10 cellular contexts compared by ENCODE assay signal in the genomic region with DNA sequence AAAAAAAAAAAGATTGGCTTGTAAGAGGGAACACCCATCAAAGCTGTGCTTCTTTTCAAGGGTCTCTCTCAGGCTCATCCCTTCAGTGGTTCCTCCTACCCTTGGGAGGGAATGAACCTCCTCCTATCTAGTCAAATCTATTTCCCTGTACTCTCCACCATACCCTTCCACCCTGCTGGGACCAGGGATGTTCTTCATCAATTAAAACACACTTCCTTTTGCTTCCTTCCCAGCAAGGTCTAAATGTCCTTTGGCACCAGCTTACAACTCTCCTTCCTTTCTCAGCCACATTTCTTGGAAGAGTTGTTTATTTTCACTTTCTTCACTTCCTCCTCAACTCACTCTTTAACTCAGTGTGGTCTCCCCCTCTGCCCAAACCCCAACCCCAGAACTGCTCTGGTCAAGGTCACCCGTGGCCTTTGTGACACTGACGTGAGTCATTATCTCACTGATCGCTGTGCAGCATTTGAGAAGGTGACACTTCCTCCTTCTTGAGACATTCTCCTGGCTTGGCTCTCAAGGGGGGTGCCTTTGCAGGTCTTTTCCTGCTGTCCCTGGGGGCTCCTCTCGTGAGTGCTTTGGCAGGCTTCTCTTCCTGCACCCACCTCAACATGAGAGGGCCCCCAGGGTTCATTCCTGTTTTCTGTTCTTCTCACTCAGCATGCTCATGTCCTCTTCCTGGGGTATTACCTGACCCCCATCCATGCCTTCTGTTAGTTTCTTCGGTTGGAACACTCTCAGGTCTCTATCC.
A peak's percentile ranks its signal among the peaks of the same experiment; 100 is the strongest.
DNase-seq lines count a peak whose midpoint lies in the region; ATAC-seq, FAIRE-seq and TF ChIP-seq lines count a peak whose summit lies in the region.
"Had no signal": no experiment of that assay in that cellular context is flagged by ENCODE, and none has a peak within 500 bp of the region (broad histone marks: within the 10 kb centered on the region; RNA-seq: fewer than 3 reads in every experiment).

No MANE protein-coding gene starts in this region.

- intact Hi-C loops in vagina (cut with DNase I): no loop called here

- POLR2A ChIA-PET in A549 (lab: Yijun Ruan, JAX): no interaction called here

- peaks cover 8% of the 10 kb centered on the region for H3K4me1 ChIP-seq in A549
- no peaks in the 10 kb centered on the region for H3K4me1 ChIP-seq in smooth muscle cell (ENCODE audit: low read depth)
- no peaks in the 10 kb centered on the region for H3K4me1 ChIP-seq in vagina

- no peak overlapping the region for H3K4me3 Mint-ChIP-seq in activated naive CD4-positive, alpha-beta T cell treated with anti-CD3 and anti-CD28 coated beads, Interleukin-2, amount 10 ng/mL, durations not matched to agents 7 days and 5 days

- no peaks in the 10 kb centered on the region for H4K20me1 ChIP-seq in smooth muscle cell (ENCODE audit: low read depth)

- ATAC-seq in A549: peak; percentile 44 to 51; a peak in 3 of 6 replicates
- peak; percentile 82 for ATAC-seq in GM18907 (IDR thresholded peaks at IDR 0.05; ENCODE audit: unreplicated experiment)
- peak; percentile 80 for ATAC-seq in HG03571 (IDR thresholded peaks at IDR 0.05; ENCODE audit: unreplicated experiment)

- H3K79me2 ChIP-seq in smooth muscle cell (ENCODE audit: low read depth): no peaks in the 10 kb centered on the region

- H3K9me3 Mint-ChIP-seq in activated naive CD4-positive, alpha-beta T cell treated with anti-CD3 and anti-CD28 coated beads, Interleukin-2, amount 10 ng/mL, durations not matched to agents 7 days and 5 days: no peaks in the 10 kb centered on the region

- CTCF ChIA-PET in A549 (lab: Yijun Ruan, JAX): interaction anchor here (0.6 to 1.0 kb wide), 3 partner anchors 14 to 786 kb away, joined by 3 to 4 read pairs (median 3); no protein-coding TSS in a partner anchor
- CTCF ChIA-PET in activated naive CD4-positive, alpha-beta T cell treated with anti-CD3 and anti-CD28 coated beads, Interleukin-2, amount 10 ng/mL, durations not matched to agents 7 days and 5 days (lab: Charles Lee): interaction anchor here (0.7 to 1.0 kb wide), 2 partner anchors 124 to 172 kb away, joined by 3 to 5 read pairs; no protein-coding TSS in a partner anchor

- peak overlapping the region; percentile 4 for H3K27ac Mint-ChIP-seq in activated naive CD4-positive, alpha-beta T cell treated with anti-CD3 and anti-CD28 coated beads, Interleukin-2, amount 10 ng/mL, durations not matched to agents 7 days and 5 days

- no peak for TF ChIP-seq EP300 in A549 (IDR thresholded peaks at IDR 0.05)

- H3K27ac ChIP-seq in A549 (no peak overlapping the region), smooth muscle cell (ENCODE audit: low read depth) (no peak overlapping the region), vagina (no peak overlapping the region)
- H3K27ac ChIP-seq: KMS-11, tibial nerve had no signal

- H3K36me3 Mint-ChIP-seq in activated naive CD4-positive, alpha-beta T cell treated with anti-CD3 and anti-CD28 coated beads, Interleukin-2, amount 10 ng/mL, durations not matched to agents 7 days and 5 days: no peaks in the 10 kb centered on the region

- peak; percentile 28 to 38 for DNase-seq in A549 (ENCODE audit: low read depth in 1 of 2, low spot score in 1 of 2)
- peak; percentile 25 for DNase-seq in activated naive CD4-positive, alpha-beta T cell treated with anti-CD3 and anti-CD28 coated beads, Interleukin-2, amount 10 ng/mL, durations not matched to agents 7 days and 5 days
- no peak for DNase-seq in smooth muscle cell (lab: John Stamatoyannopoulos, UW; ENCODE audit: unreplicated experiment)
- DNase-seq in NCI-H2029 (lab: John Stamatoyannopoulos, UW): no peak
- no peak for DNase-seq in HuH-7.5 (ENCODE audit: low spot score)
- DNase-seq in vagina (ENCODE audit: extremely low spot score in 2 of 2): no peak

- H3K36me3 ChIP-seq in smooth muscle cell (ENCODE audit: low read depth) (no peaks in the 10 kb centered on the region), vagina (no peaks in the 10 kb centered on the region)
- H3K36me3 ChIP-seq: tibial nerve had no signal

- H3K9me3 ChIP-seq in A549: no peaks in the 10 kb centered on the region
- no peaks in the 10 kb centered on the region for H3K9me3 ChIP-seq in smooth muscle cell (replicated peaks; ENCODE audit: low read depth)
- H3K9me3 ChIP-seq in vagina: no peaks in the 10 kb centered on the region

- H3K27me3 ChIP-seq in smooth muscle cell (ENCODE audit: low read depth) (no peaks in the 10 kb centered on the region), vagina (no peaks in the 10 kb centered on the region)
- H3K27me3 ChIP-seq: tibial nerve had no signal

- no peak for TF ChIP-seq POLR2A in A549 (IDR thresholded peaks at IDR 0.05; ENCODE audit: low read length)
- no peak for TF ChIP-seq POLR2A in vagina (IDR thresholded peaks at IDR 0.05)

- H3K4me1 Mint-ChIP-seq in activated naive CD4-positive, alpha-beta T cell treated with anti-CD3 and anti-CD28 coated beads, Interleukin-2, amount 10 ng/mL, durations not matched to agents 7 days and 5 days: peaks cover 23% of the 10 kb centered on the region

- peak overlapping the region; percentile 54 for H3K4me2 ChIP-seq in A549
- H3K4me2 ChIP-seq in smooth muscle cell: no peak overlapping the region
- H3K4me2 ChIP-seq: KMS-11 had no signal

- 10% methylated on average over 5 of the region's 5 CpGs for WGBS in A549 (ENCODE audit: missing lambda C conversion rate)
- WGBS in smooth muscle cell (ENCODE audit: low lambda C conversion rate): 49% methylated on average over 5 of the region's 5 CpGs

- no peaks in the 10 kb centered on the region for H3F3A ChIP-seq in smooth muscle cell (ENCODE audit: low read depth)

- H3K4me3 ChIP-seq in A549 (no peak overlapping the region), smooth muscle cell (no peak overlapping the region), vagina (no peak overlapping the region)
- H3K4me3 ChIP-seq: tibial nerve had no signal

- H2AFZ ChIP-seq in smooth muscle cell (ENCODE audit: low read depth): no peak overlapping the region

- H3K27me3 Mint-ChIP-seq in activated naive CD4-positive, alpha-beta T cell treated with anti-CD3 and anti-CD28 coated beads, Interleukin-2, amount 10 ng/mL, durations not matched to agents 7 days and 5 days: peaks cover 18% of the 10 kb centered on the region

- no peak for FAIRE-seq in A549 (lab: Jason Lieb, UNC)

- no peak overlapping the region for H3K9ac ChIP-seq in smooth muscle cell (ENCODE audit: low read depth)
- H3K9ac ChIP-seq: KMS-11 had no signal

- no peak for TF ChIP-seq CTCF in A549 (IDR thresholded peaks at IDR 0.05)
- TF ChIP-seq CTCF in smooth muscle cell (IDR thresholded peaks at IDR 0.05; ENCODE audit: borderline replicate concordance, insufficient read depth, poor library complexity, severe bottlenecking): no peak
- TF ChIP-seq CTCF in vagina (IDR thresholded peaks at IDR 0.05): no peak

- no peak for TF ChIP-seq RAD21 in A549 (conservative IDR thresholded peaks at IDR 0.05 in 1 of 2, IDR thresholded peaks at IDR 0.05 in 1 of 2)

TF ChIP-seq in A549, 52 proteins besides CTCF, POLR2A, EP300 and RAD21:
- TF ChIP-seq NPAS2 (CRISPR knock-in tag; IDR thresholded peaks at IDR 0.05; ENCODE audit: borderline replicate concordance): no peak
- no peak for TF ChIP-seq HOXA7 (CRISPR knock-in tag; IDR thresholded peaks at IDR 0.05)
- no peak for TF ChIP-seq ZC3H11A (IDR thresholded peaks at IDR 0.05)
- TF ChIP-seq, protein P1, sequence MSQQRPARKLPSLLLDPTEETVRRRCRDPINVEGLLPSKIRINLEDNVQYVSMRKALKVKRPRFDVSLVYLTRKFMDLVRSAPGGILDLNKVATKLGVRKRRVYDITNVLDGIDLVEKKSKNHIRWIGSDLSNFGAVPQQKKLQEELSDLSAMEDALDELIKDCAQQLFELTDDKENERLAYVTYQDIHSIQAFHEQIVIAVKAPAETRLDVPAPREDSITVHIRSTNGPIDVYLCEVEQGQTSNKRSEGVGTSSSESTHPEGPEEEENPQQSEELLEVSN (IDR thresholded peaks at IDR 0.05; ENCODE audit: borderline replicate concordance, low read depth): no peak
- TF ChIP-seq SREBF2 (IDR thresholded peaks at IDR 0.05): no peak

Comparison
In these comparisons a context has a peak if more than half of its experiments do, and no peak if none do; other contexts are left out.
1. DNase-seq: peak in A549 (2 of 2) and activated naive CD4-positive, alpha-beta T cell treated with anti-CD3 and anti-CD28 coated beads, Interleukin-2, amount 10 ng/mL, durations not matched to agents 7 days and 5 days (single experiment); none in smooth muscle cell (single experiment), NCI-H2029 (single experiment), HuH-7.5 (single experiment) and vagina (0 of 2).
2. Peak in every context shown above with its lines, with median percentiles within 50 percentile points of each other: ATAC-seq.